ENCODE assay signal across 8 cellular contexts in genomic region chr13:94674609-94675348, GRCh38. TPM values are rescaled to one million over a fixed set of nuclear protein-coding genes. Genes with fewer than 3 reads are reported as not detected.
A peak's percentile ranks its signal among the peaks of the same experiment; 100 is the strongest.
DNase-seq lines count a peak whose midpoint lies in the region; ATAC-seq and TF ChIP-seq lines count a peak whose summit lies in the region.

No MANE protein-coding gene starts in this region.

- DNase-seq in MCF 10A (ENCODE audit: unreplicated experiment) (peak; percentile 69), breast epithelium (ENCODE audit: low spot score in 2 of 2) (no peak), NCI-H2107 treated with DMSO at 0.1 percent for 48 hours (lab: John Stamatoyannopoulos, UW; ENCODE audit: unreplicated experiment) (peak; percentile 63), esophagus squamous epithelium (lab: John Stamatoyannopoulos, UW) (no peak)
- DNase-seq in activated CD4-positive, alpha-beta memory T cell treated with anti-CD3 and anti-CD28 coated beads for 36 hours: peak; percentile 60
- no peak for DNase-seq in activated T-helper 2 cell treated with anti-CD3 and anti-CD28 coated beads, Interferon-gamma antibody, Interleukin-2, Interleukin-4, amounts not matched to agents 10 μg/mL and 5 μg/mL and 100 μg/mL, durations not matched to agents 14 hours and 24 hours and 36 hours (ENCODE audit: low spot score)

- WGBS in esophagus squamous epithelium, 2 donors: 25 to 26% methylated on average over 5 of the region's 5 CpGs

- no peak overlapping the region for H3K27ac Mint-ChIP-seq in MCF 10A (ENCODE audit: low read depth, unreplicated experiment)
- H3K27ac Mint-ChIP-seq in activated CD4-positive, alpha-beta memory T cell treated with anti-CD3 and anti-CD28 coated beads for 36 hours: no peak overlapping the region
- H3K27ac Mint-ChIP-seq in activated T-helper 2 cell treated with anti-CD3 and anti-CD28 coated beads, Interferon-gamma antibody, Interleukin-2, Interleukin-4, amounts not matched to agents 10 μg/mL and 5 μg/mL and 100 μg/mL, durations not matched to agents 14 hours and 24 hours and 36 hours: no peak overlapping the region

- BruUV-seq in MCF 10A (replicated peaks; lab: Mats Ljungman, UMichigan): no TSS peak

- POLR2A ChIA-PET in MCF 10A (lab: Yijun Ruan, JAX): interaction anchor here (1.1 kb wide), 1 partner anchor 480 kb away, joined by 5 read pairs; no protein-coding TSS in a partner anchor
- POLR2A ChIA-PET in activated CD4-positive, alpha-beta memory T cell treated with anti-CD3 and anti-CD28 coated beads for 36 hours (lab: Charles Lee): no interaction called here

- TF ChIP-seq CTCF in MCF 10A (IDR thresholded peaks at IDR 0.05; ENCODE audit: unreplicated experiment) (peak; percentile 70), breast epithelium (IDR thresholded peaks at IDR 0.05) (peak in 1 of 3 donors; percentile 15), esophagus squamous epithelium (IDR thresholded peaks at IDR 0.05) (peak in 5 of 6 experiments; percentile 52 to 75 (median 58)), parathyroid adenoma (IDR thresholded peaks at IDR 0.05) (peak; percentile 42)

- no peak overlapping the region for H3K4me3 Mint-ChIP-seq in MCF 10A (ENCODE audit: unreplicated experiment)
- no peak overlapping the region for H3K4me3 Mint-ChIP-seq in activated CD4-positive, alpha-beta memory T cell treated with anti-CD3 and anti-CD28 coated beads for 36 hours
- no peak overlapping the region for H3K4me3 Mint-ChIP-seq in activated T-helper 2 cell treated with anti-CD3 and anti-CD28 coated beads, Interferon-gamma antibody, Interleukin-2, Interleukin-4, amounts not matched to agents 10 μg/mL and 5 μg/mL and 100 μg/mL, durations not matched to agents 14 hours and 24 hours and 36 hours (ENCODE audit: low read depth)

- intact Hi-C loops in MCF 10A (cut with micrococcal nuclease) (loop anchor here (1.0 to 2.0 kb wide), 3 partner anchors 54 to 730 kb away; no protein-coding TSS in a partner anchor), breast epithelium (cut with DNase I; ENCODE audit: low total_unique reads) (no loop called here), esophagus squamous epithelium (cut with DNase I) (no loop called here)
- intact Hi-C loops in activated CD4-positive, alpha-beta memory T cell treated with anti-CD3 and anti-CD28 coated beads for 36 hours (cut with micrococcal nuclease): loop anchor here (5.0 to 10.0 kb wide), 2 partner anchors 38 to 730 kb away; partner anchors contain the start of gene SOX21
- intact Hi-C loops in activated T-helper 2 cell treated with anti-CD3 and anti-CD28 coated beads, Interferon-gamma antibody, Interleukin-2, Interleukin-4, amounts not matched to agents 10 μg/mL and 5 μg/mL and 100 μg/mL, durations not matched to agents 14 hours and 24 hours and 36 hours (cut with micrococcal nuclease): no loop called here

- no peak overlapping the region for H2AFZ ChIP-seq in parathyroid adenoma

- no peaks in the 10 kb centered on the region for H3K9me3 Mint-ChIP-seq in MCF 10A (ENCODE audit: unreplicated experiment)
- no peaks in the 10 kb centered on the region for H3K9me3 Mint-ChIP-seq in activated CD4-positive, alpha-beta memory T cell treated with anti-CD3 and anti-CD28 coated beads for 36 hours
- H3K9me3 Mint-ChIP-seq in activated T-helper 2 cell treated with anti-CD3 and anti-CD28 coated beads, Interferon-gamma antibody, Interleukin-2, Interleukin-4, amounts not matched to agents 10 μg/mL and 5 μg/mL and 100 μg/mL, durations not matched to agents 14 hours and 24 hours and 36 hours: no peaks in the 10 kb centered on the region

- H3K4me2 ChIP-seq in parathyroid adenoma (ENCODE audit: low read length): no peak overlapping the region

- H3K79me2 ChIP-seq in parathyroid adenoma: no peaks in the 10 kb centered on the region

- H3K36me3 Mint-ChIP-seq in MCF 10A (ENCODE audit: insufficient read depth, unreplicated experiment): no peaks in the 10 kb centered on the region
- peaks cover 1% of the 10 kb centered on the region for H3K36me3 Mint-ChIP-seq in activated CD4-positive, alpha-beta memory T cell treated with anti-CD3 and anti-CD28 coated beads for 36 hours
- no peaks in the 10 kb centered on the region for H3K36me3 Mint-ChIP-seq in activated T-helper 2 cell treated with anti-CD3 and anti-CD28 coated beads, Interferon-gamma antibody, Interleukin-2, Interleukin-4, amounts not matched to agents 10 μg/mL and 5 μg/mL and 100 μg/mL, durations not matched to agents 14 hours and 24 hours and 36 hours (ENCODE audit: low read depth)

- CTCF ChIA-PET in MCF 10A (lab: Yijun Ruan, JAX): interaction anchor here (0.6 to 8.9 kb wide), 38 partner anchors 9 to 1519 kb away, joined by 3 to 113 read pairs (median 3); no protein-coding TSS in a partner anchor
- CTCF ChIA-PET in activated CD4-positive, alpha-beta memory T cell treated with anti-CD3 and anti-CD28 coated beads for 36 hours (lab: Charles Lee): interaction anchor here (0.6 to 3.0 kb wide), 14 partner anchors 9 to 732 kb away, joined by 3 to 19 read pairs (median 4); no protein-coding TSS in a partner anchor

- peaks cover 0 to 11% of the 10 kb centered on the region in 2 donors for H3K27me3 ChIP-seq in breast epithelium
- peaks cover 0 to 15% (median 0%) of the 10 kb centered on the region in 4 donors for H3K27me3 ChIP-seq in esophagus squamous epithelium
- H3K27me3 ChIP-seq in parathyroid adenoma (ENCODE audit: control insufficient read depth, insufficient read depth, low read length): no peaks in the 10 kb centered on the region

- no peaks in the 10 kb centered on the region for H3K27me3 Mint-ChIP-seq in MCF 10A (ENCODE audit: insufficient read depth, unreplicated experiment)
- H3K27me3 Mint-ChIP-seq in activated CD4-positive, alpha-beta memory T cell treated with anti-CD3 and anti-CD28 coated beads for 36 hours: peaks cover 29% of the 10 kb centered on the region
- H3K27me3 Mint-ChIP-seq in activated T-helper 2 cell treated with anti-CD3 and anti-CD28 coated beads, Interferon-gamma antibody, Interleukin-2, Interleukin-4, amounts not matched to agents 10 μg/mL and 5 μg/mL and 100 μg/mL, durations not matched to agents 14 hours and 24 hours and 36 hours (ENCODE audit: low read depth): peaks cover 28% of the 10 kb centered on the region

- H3K4me3 ChIP-seq in breast epithelium (no peak overlapping the region), esophagus squamous epithelium (no peak overlapping the region), parathyroid adenoma (ENCODE audit: low read depth, low read length) (no peak overlapping the region)

- H3K4me1 Mint-ChIP-seq in MCF 10A (ENCODE audit: insufficient read depth, unreplicated experiment): no peaks in the 10 kb centered on the region
- H3K4me1 Mint-ChIP-seq in activated CD4-positive, alpha-beta memory T cell treated with anti-CD3 and anti-CD28 coated beads for 36 hours (ENCODE audit: low read depth): no peaks in the 10 kb centered on the region
- no peaks in the 10 kb centered on the region for H3K4me1 Mint-ChIP-seq in activated T-helper 2 cell treated with anti-CD3 and anti-CD28 coated beads, Interferon-gamma antibody, Interleukin-2, Interleukin-4, amounts not matched to agents 10 μg/mL and 5 μg/mL and 100 μg/mL, durations not matched to agents 14 hours and 24 hours and 36 hours (ENCODE audit: low read depth)

- no peaks in the 10 kb centered on the region for H3K9me3 ChIP-seq in breast epithelium
- no peaks in the 10 kb centered on the region for H3K9me3 ChIP-seq in esophagus squamous epithelium
- no peaks in the 10 kb centered on the region for H3K9me3 ChIP-seq in parathyroid adenoma (ENCODE audit: control insufficient read depth, low read length)

- peak; percentile 79 for ATAC-seq in HG02870 (IDR thresholded peaks at IDR 0.05; ENCODE audit: unreplicated experiment)

- H3K36me3 ChIP-seq in breast epithelium (no peaks in the 10 kb centered on the region), esophagus squamous epithelium (no peaks in the 10 kb centered on the region), parathyroid adenoma (ENCODE audit: control insufficient read depth, insufficient read depth, low read length) (no peaks in the 10 kb centered on the region)

- H3K27ac ChIP-seq in breast epithelium: no peak overlapping the region
- no peak overlapping the region for H3K27ac ChIP-seq in esophagus squamous epithelium
- H3K27ac ChIP-seq in parathyroid adenoma: no peak overlapping the region

- no peak overlapping the region for H3K9ac ChIP-seq in parathyroid adenoma

- no peaks in the 10 kb centered on the region for H3K4me1 ChIP-seq in breast epithelium
- H3K4me1 ChIP-seq in esophagus squamous epithelium: peaks cover 0 to 16% (median 0%) of the 10 kb centered on the region in 3 donors
- H3K4me1 ChIP-seq in parathyroid adenoma: no peaks in the 10 kb centered on the region

- TF ChIP-seq POLR2A in breast epithelium (IDR thresholded peaks at IDR 0.05) (no peak), esophagus squamous epithelium (IDR thresholded peaks at IDR 0.05) (no peak)

RNA-seq across cellular contexts. Expression of gene SOX21, which starts 37.6 kb away (rescaled TPM):
- not detected in 2 replicates for total RNA-seq in MCF 10A (2022)
- total RNA-seq in breast epithelium: not detected
- total RNA-seq in activated CD4-positive, alpha-beta memory T cell treated with anti-CD3 and anti-CD28 coated beads for 36 hours: not detected
- total RNA-seq in esophagus squamous epithelium: 10 to 100 TPM in 2 of 4 donors, 1 to 10 TPM in 2; 6.7 to 11.6 (median 10.1) TPM
- total RNA-seq in activated T-helper 2 cell treated with anti-CD3 and anti-CD28 coated beads, Interferon-gamma antibody, Interleukin-2, Interleukin-4, amounts not matched to agents 10 μg/mL and 5 μg/mL and 100 μg/mL, durations not matched to agents 14 hours and 24 hours and 36 hours: 0.16 and 0.21 TPM in 2 replicates

Comparison
In these comparisons a context has a peak if more than half of its experiments do, and no peak if none do; other contexts are left out.
1. DNase-seq: peak in MCF 10A (single experiment), NCI-H2107 treated with DMSO at 0.1 percent for 48 hours (single experiment) and activated CD4-positive, alpha-beta memory T cell treated with anti-CD3 and anti-CD28 coated beads for 36 hours (single experiment); none in breast epithelium (0 of 2), esophagus squamous epithelium (single experiment) and activated T-helper 2 cell treated with anti-CD3 and anti-CD28 coated beads, Interferon-gamma antibody, Interleukin-2, Interleukin-4, amounts not matched to agents 10 μg/mL and 5 μg/mL and 100 μg/mL, durations not matched to agents 14 hours and 24 hours and 36 hours (single experiment).
2. intact Hi-C loops: an anchor here in MCF 10A (1.0 to 2.0 kb wide) and activated CD4-positive, alpha-beta memory T cell treated with anti-CD3 and anti-CD28 coated beads for 36 hours (5.0 to 10.0 kb wide); none called in breast epithelium, esophagus squamous epithelium and activated T-helper 2 cell treated with anti-CD3 and anti-CD28 coated beads, Interferon-gamma antibody, Interleukin-2, Interleukin-4, amounts not matched to agents 10 μg/mL and 5 μg/mL and 100 μg/mL, durations not matched to agents 14 hours and 24 hours and 36 hours.